1 cellular context compared by ENCODE assay signal in genomic region chr14:67241416-67242362, GRCh38.
TF ChIP-seq lines count a peak whose summit lies in the region.

TSS of gene PALS1 (plus strand) at chr14:67241435. CDS start at chr14:67279171, 37,736 bp downstream.

TF ChIP-seq in WTC11, 78 proteins besides CTCF, POLR2A, EP300 and RAD21 (continued from another document):
- TF ChIP-seq MAX (CRISPR knock-in tag; IDR thresholded peaks at IDR 0.05) = peak; percentile 85
